In genomic region chr2:213475433-213475832, GRCh38 we compare ENCODE assay signal across 1 cellular context.
TF ChIP-seq lines count a peak whose summit lies in the region.

No MANE protein-coding gene starts in this region.

TF ChIP-seq in IMR-90, 13 proteins besides CTCF, POLR2A, EP300 and RAD21:
- TF ChIP-seq RFX5 (IDR thresholded peaks at IDR 0.05; ENCODE audit: low read depth, low read length) (no peak), MAZ (IDR thresholded peaks at IDR 0.05; ENCODE audit: borderline replicate concordance, low read depth, low read length) (no peak), USF2 (IDR thresholded peaks at IDR 0.05; ENCODE audit: low read depth, low read length) (no peak), SMC3 (IDR thresholded peaks at IDR 0.05; ENCODE audit: low read depth, low read length) (no peak), NFE2L2 (IDR thresholded peaks at IDR 0.05; ENCODE audit: low read depth, low read length) (no peak), MAFK (IDR thresholded peaks at IDR 0.05; ENCODE audit: low read depth, low read length) (no peak), BHLHE40 (IDR thresholded peaks at IDR 0.05; ENCODE audit: low read depth, low read length) (no peak), RCOR1 (IDR thresholded peaks at IDR 0.05; ENCODE audit: insufficient replicate concordance, low read length) (no peak), MXI1 (IDR thresholded peaks at IDR 0.05; ENCODE audit: borderline replicate concordance, low read depth, low read length) (no peak), CHD1 (IDR thresholded peaks at IDR 0.05; ENCODE audit: low read depth, low read length) (no peak), CEBPB (IDR thresholded peaks at IDR 0.05; ENCODE audit: low read depth, low read length) (no peak)
